24 cellular contexts compared by ENCODE assay signal in the genomic region with DNA sequence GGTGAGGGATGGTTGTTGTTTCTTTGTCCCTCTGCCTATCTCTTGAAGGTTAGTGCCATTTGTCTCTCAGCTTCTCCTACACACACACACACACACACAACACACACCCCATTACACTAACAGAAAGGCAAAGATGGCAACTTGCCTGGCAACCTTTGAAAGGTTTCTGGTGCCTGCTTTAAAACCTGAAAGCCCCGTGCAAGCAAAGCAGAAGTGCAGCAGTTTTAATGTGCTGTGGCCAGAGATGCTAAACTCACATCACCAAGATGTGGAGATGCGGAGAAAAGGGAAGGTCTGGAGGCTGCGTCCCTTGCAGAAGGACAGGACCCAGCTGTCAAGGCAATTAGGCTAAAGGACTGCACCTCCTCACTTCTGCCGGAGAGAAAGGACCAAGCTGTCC.
DNase-seq lines count a peak whose midpoint lies in the region; ATAC-seq and TF ChIP-seq lines count a peak whose summit lies in the region.
"Had no signal": no experiment of that assay in that cellular context is flagged by ENCODE, and none has a peak within 500 bp of the region (broad histone marks: within the 10 kb centered on the region; RNA-seq: fewer than 3 reads in every experiment).

No MANE protein-coding gene starts in this region.

- no peak overlapping the region for H4K12ac ChIP-seq in trophoblast cell (ENCODE audit: low read depth, low read length)

- H3K23ac ChIP-seq in trophoblast cell (ENCODE audit: low read length), result no peak overlapping the region

- H2BK12ac ChIP-seq in trophoblast cell (ENCODE audit: low read length), result no peak overlapping the region

- DNase-seq in T-helper 2 cell treated with Interferon-gamma antibody and Interleukin-4, amounts not matched to agents 5 μg/mL and 100 μg/mL, for 36 hours (ENCODE audit: low spot score), result no peak
- DNase-seq in T-helper 2 cell, result no peak
- DNase-seq in stimulated activated naive CD8-positive, alpha-beta T cell treated with anti-CD3 and anti-CD28 coated beads, Interleukin-15, Interleukin-2, amounts not matched to agents 100 U/mL and 50 U/mL, for 24 hours, result no peak
- no peak for DNase-seq in activated naive CD8-positive, alpha-beta T cell treated with anti-CD3 and anti-CD28 coated beads, Interleukin-2, amount 10 ng/mL, durations not matched to agents 7 days and 5 days
- no peak for DNase-seq in GM23338 (ENCODE audit: low spot score)
- DNase-seq in DMS79 treated with DMSO at 0.1 percent for 48 hours (lab: John Stamatoyannopoulos, UW), result no peak
- no peak for DNase-seq in trophoblast cell
- DNase-seq: activated CD4-positive, alpha-beta T cell treated with anti-CD3 and anti-CD28 coated beads, Interleukin-2, amount 50 U/mL, for 48 hours; activated T-cell treated with anti-CD3 and anti-CD28 coated beads, Interleukin-2, amount 50 U/mL, for 48 hours; BE2C; body of pancreas; effector memory CD8-positive, alpha-beta T cell; foreskin fibroblast; heart left ventricle; NCI-H1092; NCI-H187 treated with DMSO at 0.1 percent for 48 hours; NCI-H526 treated with DMSO at 0.1 percent for 48 hours; occipital lobe; stimulated activated CD8-positive, alpha-beta memory T cell treated with anti-CD3 and anti-CD28 coated beads, Interleukin-4, amount 100 ng/mL, for 48 hours; T-helper 9 cell had no signal

- H3K4me3 ChIP-seq in GM23338 (no peak overlapping the region), trophoblast cell (ENCODE audit: low read depth, low read length) (no peak overlapping the region)
- H3K4me3 ChIP-seq: body of pancreas, HAP-1, heart left ventricle, SK-N-MC had no signal

- H3K27ac ChIP-seq in GM23338 (ENCODE audit: low read depth), result no peak overlapping the region
- H3K27ac ChIP-seq in trophoblast cell (ENCODE audit: low read depth, low read length), result no peak overlapping the region
- H3K27ac ChIP-seq: body of pancreas, heart left ventricle, SK-N-MC had no signal

- H3K27me3 ChIP-seq in GM23338 (ENCODE audit: insufficient read depth) (no peaks in the 10 kb centered on the region), trophoblast cell (ENCODE audit: insufficient read depth, low read length) (no peaks in the 10 kb centered on the region)
- H3K27me3 ChIP-seq: BE2C, body of pancreas had no signal

- H3K27ac Mint-ChIP-seq in T-helper 2 cell treated with Interferon-gamma antibody and Interleukin-4, amounts not matched to agents 5 μg/mL and 100 μg/mL, for 36 hours, result peak overlapping the region; percentile 32
- peak overlapping the region; percentile 40 for H3K27ac Mint-ChIP-seq in stimulated activated naive CD8-positive, alpha-beta T cell treated with anti-CD3 and anti-CD28 coated beads, Interleukin-15, Interleukin-2, amounts not matched to agents 100 ng/mL and 50 ng/mL, for 24 hours
- H3K27ac Mint-ChIP-seq in activated naive CD8-positive, alpha-beta T cell treated with anti-CD3 and anti-CD28 coated beads, Interleukin-2, amount 10 ng/mL, durations not matched to agents 7 days and 5 days, result peak overlapping the region; percentile 68
- no peak overlapping the region for H3K27ac Mint-ChIP-seq in GM23338

- no peak overlapping the region for H3K4me2 ChIP-seq in GM23338
- H3K4me2 ChIP-seq in trophoblast cell (ENCODE audit: low read length), result no peak overlapping the region

- no peaks in the 10 kb centered on the region for H3K9me3 Mint-ChIP-seq in T-helper 2 cell treated with Interferon-gamma antibody and Interleukin-4, amounts not matched to agents 5 μg/mL and 100 μg/mL, for 36 hours
- H3K9me3 Mint-ChIP-seq in stimulated activated naive CD8-positive, alpha-beta T cell treated with anti-CD3 and anti-CD28 coated beads, Interleukin-15, Interleukin-2, amounts not matched to agents 100 ng/mL and 50 ng/mL, for 24 hours, result no peaks in the 10 kb centered on the region
- H3K9me3 Mint-ChIP-seq in activated naive CD8-positive, alpha-beta T cell treated with anti-CD3 and anti-CD28 coated beads, Interleukin-2, amount 10 ng/mL, durations not matched to agents 7 days and 5 days, result no peaks in the 10 kb centered on the region
- peaks cover 2% of the 10 kb centered on the region; the same call in 1 of the 3 replicates for H3K9me3 Mint-ChIP-seq in GM23338
- H3K9me3 Mint-ChIP-seq: effector memory CD8-positive, alpha-beta T cell; type B pancreatic cell had no signal

- no peak overlapping the region for H4K8ac ChIP-seq in trophoblast cell (ENCODE audit: low read depth, low read length)

- H3K4ac ChIP-seq in trophoblast cell (ENCODE audit: low read depth, low read length), result no peak overlapping the region

- no peaks in the 10 kb centered on the region for H3K9me2 ChIP-seq in GM23338 (ENCODE audit: insufficient read depth)

- H2AFZ ChIP-seq in GM23338 (no peak overlapping the region), trophoblast cell (ENCODE audit: insufficient read depth, low read length, poor library complexity) (no peak overlapping the region)

- H4K91ac ChIP-seq in trophoblast cell (ENCODE audit: low read depth, low read length), result no peak overlapping the region

- H3K79me1 ChIP-seq in trophoblast cell (ENCODE audit: low read length), result no peaks in the 10 kb centered on the region

- no peaks in the 10 kb centered on the region for H3K9me3 ChIP-seq in trophoblast cell (ENCODE audit: insufficient read depth, low read depth, low read length)
- H3K9me3 ChIP-seq: BE2C, body of pancreas, HAP-1, heart left ventricle had no signal

- H3K18ac ChIP-seq in trophoblast cell (ENCODE audit: low read length), result no peak overlapping the region

- no peak for ATAC-seq in stimulated activated naive CD8-positive, alpha-beta T cell treated with anti-CD3 and anti-CD28 coated beads, Interleukin-15, Interleukin-2, amounts not matched to agents 100 U/mL and 50 U/mL, for 24 hours
- ATAC-seq in activated naive CD8-positive, alpha-beta T cell treated with anti-CD3 and anti-CD28 coated beads, Interleukin-2, amount 10 ng/mL, durations not matched to agents 7 days and 5 days (ENCODE audit: low read depth), result no peak
- ATAC-seq in GM23338, result no peak
- ATAC-seq: body of pancreas; effector memory CD8-positive, alpha-beta T cell; heart left ventricle had no signal

- no peak overlapping the region for H2AK5ac ChIP-seq in trophoblast cell (ENCODE audit: low read length)

- no peak overlapping the region for H2BK120ac ChIP-seq in trophoblast cell (ENCODE audit: insufficient read depth, low read length, poor library complexity)

- POLR2A ChIA-PET in activated naive CD8-positive, alpha-beta T cell treated with anti-CD3 and anti-CD28 coated beads, Interleukin-2, amount 10 ng/mL, durations not matched to agents 7 days and 5 days (lab: Charles Lee), result interaction anchor here (1.0 to 2.3 kb wide), 7 partner anchors 8 to 196 kb away, joined by 3 to 13 read pairs (median 5); a partner anchor contains a TSS

- no CpG with 5 or more reads among the region's 4 CpGs for WGBS in trophoblast cell (ENCODE audit: extremely low coverage, insufficient coverage, insufficient read length)

- H3K4me1 ChIP-seq in GM23338 (ENCODE audit: insufficient read depth) (no peaks in the 10 kb centered on the region), trophoblast cell (ENCODE audit: control insufficient read depth in 1 of 2, insufficient read depth in 2 of 2, low read length in 2 of 2) (peaks cover 5 to 11% of the 10 kb centered on the region in 2 experiments)
- H3K4me1 ChIP-seq: BE2C, body of pancreas, heart left ventricle had no signal

- H3F3A ChIP-seq in GM23338 (replicated peaks; ENCODE audit: low read depth), result no peaks in the 10 kb centered on the region

- TF ChIP-seq CTCF in GM23338 (conservative IDR thresholded peaks at IDR 0.05; ENCODE audit: low read depth in 2 of 2), result no peak

- peaks cover 5% of the 10 kb centered on the region for H3K36me3 Mint-ChIP-seq in T-helper 2 cell treated with Interferon-gamma antibody and Interleukin-4, amounts not matched to agents 5 μg/mL and 100 μg/mL, for 36 hours (ENCODE audit: low read depth)
- no peaks in the 10 kb centered on the region for H3K36me3 Mint-ChIP-seq in stimulated activated naive CD8-positive, alpha-beta T cell treated with anti-CD3 and anti-CD28 coated beads, Interleukin-15, Interleukin-2, amounts not matched to agents 100 ng/mL and 50 ng/mL, for 24 hours (ENCODE audit: low read depth)
- peaks cover 10% of the 10 kb centered on the region for H3K36me3 Mint-ChIP-seq in activated naive CD8-positive, alpha-beta T cell treated with anti-CD3 and anti-CD28 coated beads, Interleukin-2, amount 10 ng/mL, durations not matched to agents 7 days and 5 days
- no peaks in the 10 kb centered on the region for H3K36me3 Mint-ChIP-seq in GM23338 (ENCODE audit: low read depth)
- H3K36me3 Mint-ChIP-seq: type B pancreatic cell had no signal

- H3K79me2 ChIP-seq in GM23338 (replicated peaks; ENCODE audit: insufficient read depth) (no peaks in the 10 kb centered on the region), trophoblast cell (ENCODE audit: control insufficient read depth, insufficient read depth, low read length, poor library complexity) (no peaks in the 10 kb centered on the region)

- H3K14ac ChIP-seq in trophoblast cell (ENCODE audit: low read length), result no peak overlapping the region

- H3K9ac ChIP-seq in trophoblast cell (ENCODE audit: low read length), result no peak overlapping the region

- no peaks in the 10 kb centered on the region for H3K27me3 Mint-ChIP-seq in T-helper 2 cell treated with Interferon-gamma antibody and Interleukin-4, amounts not matched to agents 5 μg/mL and 100 μg/mL, for 36 hours (ENCODE audit: low read depth)
- H3K27me3 Mint-ChIP-seq in stimulated activated naive CD8-positive, alpha-beta T cell treated with anti-CD3 and anti-CD28 coated beads, Interleukin-15, Interleukin-2, amounts not matched to agents 100 ng/mL and 50 ng/mL, for 24 hours, result no peaks in the 10 kb centered on the region
- no peaks in the 10 kb centered on the region for H3K27me3 Mint-ChIP-seq in activated naive CD8-positive, alpha-beta T cell treated with anti-CD3 and anti-CD28 coated beads, Interleukin-2, amount 10 ng/mL, durations not matched to agents 7 days and 5 days
- peaks cover 2% of the 10 kb centered on the region for H3K27me3 Mint-ChIP-seq in GM23338 (ENCODE audit: insufficient read depth, low read depth, poor library complexity)
- H3K27me3 Mint-ChIP-seq: effector memory CD8-positive, alpha-beta T cell; type B pancreatic cell had no signal

- peaks cover 63% of the 10 kb centered on the region for H3K4me1 Mint-ChIP-seq in T-helper 2 cell treated with Interferon-gamma antibody and Interleukin-4, amounts not matched to agents 5 μg/mL and 100 μg/mL, for 36 hours (ENCODE audit: low read depth)
- peaks cover 67% of the 10 kb centered on the region for H3K4me1 Mint-ChIP-seq in stimulated activated naive CD8-positive, alpha-beta T cell treated with anti-CD3 and anti-CD28 coated beads, Interleukin-15, Interleukin-2, amounts not matched to agents 100 ng/mL and 50 ng/mL, for 24 hours (ENCODE audit: low read depth)
- H3K4me1 Mint-ChIP-seq in activated naive CD8-positive, alpha-beta T cell treated with anti-CD3 and anti-CD28 coated beads, Interleukin-2, amount 10 ng/mL, durations not matched to agents 7 days and 5 days, result peaks cover 64% of the 10 kb centered on the region
- H3K4me1 Mint-ChIP-seq in GM23338, result peaks cover 12% of the 10 kb centered on the region; the same call in 2 of the 3 replicates

- H3K36me3 ChIP-seq in GM23338 (ENCODE audit: insufficient read depth) (no peaks in the 10 kb centered on the region), trophoblast cell (ENCODE audit: control insufficient read depth in 1 of 2, insufficient read depth in 2 of 2, low read length in 2 of 2) (no peaks in the 10 kb centered on the region)
- H3K36me3 ChIP-seq: BE2C, HAP-1, heart left ventricle had no signal

- H2BK5ac ChIP-seq in trophoblast cell (ENCODE audit: low read depth, low read length, poor library complexity), result no peak overlapping the region

- H4K20me1 ChIP-seq in GM23338 (replicated peaks; ENCODE audit: insufficient read depth), result no peaks in the 10 kb centered on the region

- H3K4me3 Mint-ChIP-seq in T-helper 2 cell treated with Interferon-gamma antibody and Interleukin-4, amounts not matched to agents 5 μg/mL and 100 μg/mL, for 36 hours, result no peak overlapping the region
- H3K4me3 Mint-ChIP-seq in stimulated activated naive CD8-positive, alpha-beta T cell treated with anti-CD3 and anti-CD28 coated beads, Interleukin-15, Interleukin-2, amounts not matched to agents 100 ng/mL and 50 ng/mL, for 24 hours, result no peak overlapping the region
- peak overlapping the region; percentile 15 for H3K4me3 Mint-ChIP-seq in activated naive CD8-positive, alpha-beta T cell treated with anti-CD3 and anti-CD28 coated beads, Interleukin-2, amount 10 ng/mL, durations not matched to agents 7 days and 5 days
- no peak overlapping the region for H3K4me3 Mint-ChIP-seq in GM23338
- H3K4me3 Mint-ChIP-seq: effector memory CD8-positive, alpha-beta T cell; type B pancreatic cell had no signal
